Comparison of ENCODE assay signal across 8 cellular contexts in the genomic region with DNA sequence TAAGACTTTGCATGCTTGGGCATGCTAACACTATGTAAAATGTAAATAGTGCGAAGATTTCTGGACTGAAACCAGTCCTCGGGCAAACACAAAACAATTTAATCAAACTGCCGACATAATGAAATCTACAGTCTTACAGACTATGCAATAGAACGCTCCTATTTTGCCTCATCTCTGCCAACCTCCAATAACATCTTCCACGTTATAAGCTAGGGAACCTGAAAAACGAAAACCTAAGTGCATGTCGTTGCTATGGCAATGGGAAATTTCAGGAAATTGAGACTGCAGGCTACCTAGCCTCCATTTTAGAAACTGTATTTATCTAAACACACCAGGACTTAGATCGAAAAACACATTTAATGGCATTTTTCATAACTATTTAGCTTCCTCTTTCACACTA. TPM values are rescaled to one million over a fixed set of nuclear protein-coding genes. Genes with fewer than 3 reads are reported as not detected.
DNase-seq lines count a peak whose midpoint lies in the region; ATAC-seq and TF ChIP-seq lines count a peak whose summit lies in the region.

No MANE protein-coding gene starts in this region.

- peak overlapping the region; percentile 76 to 81 (median 78) for H3K4me3 ChIP-seq in breast epithelium
- H3K4me3 ChIP-seq in lower lobe of right lung: peak overlapping the region; percentile 82
- peak overlapping the region; percentile 85 for H3K4me3 ChIP-seq in urinary bladder (ENCODE audit: low read depth, low read length)

- no peak for DNase-seq in activated CD4-positive, alpha-beta T cell treated with anti-CD3 and anti-CD28 coated beads, Interleukin-2, amount 10 ng/mL, durations not matched to agents 24 days and 14 days
- no peak for DNase-seq in activated CD4-positive, alpha-beta T cell treated with anti-CD3 and anti-CD28 coated beads for 48 hours
- DNase-seq in NCI-H69 (lab: John Stamatoyannopoulos, UW): peak; percentile 66
- no peak for DNase-seq in breast epithelium (ENCODE audit: low spot score in 2 of 2)
- DNase-seq in lower lobe of right lung: no peak
- no peak for DNase-seq in activated CD8-positive, alpha-beta memory T cell treated with anti-CD3 and anti-CD28 coated beads for 24 hours

- ATAC-seq in lower lobe of right lung: no peak
- ATAC-seq in GM18519 (IDR thresholded peaks at IDR 0.05; ENCODE audit: low FRiP score, unreplicated experiment): no peak

- peak overlapping the region; percentile 100 for H3K27ac Mint-ChIP-seq in activated CD4-positive, alpha-beta T cell treated with anti-CD3 and anti-CD28 coated beads, Interleukin-2, amount 10 ng/mL, durations not matched to agents 24 days and 14 days

- no peak for TF ChIP-seq CTCF in breast epithelium (IDR thresholded peaks at IDR 0.05)
- no peak for TF ChIP-seq CTCF in lower lobe of right lung (IDR thresholded peaks at IDR 0.05)

- H3K27me3 ChIP-seq in breast epithelium (no peaks in the 10 kb centered on the region), lower lobe of right lung (ENCODE audit: low read depth) (no peaks in the 10 kb centered on the region)

- intact Hi-C loops in activated CD4-positive, alpha-beta T cell treated with anti-CD3 and anti-CD28 coated beads, Interleukin-2, amount 10 ng/mL, durations not matched to agents 24 days and 14 days (cut with micrococcal nuclease): loop anchor here (2.0 to 10.0 kb wide), 4 partner anchors 198 to 1279 kb away; partner anchors contain the start of genes CAT, CD59 and QSER1
- intact Hi-C loops in breast epithelium (cut with DNase I; ENCODE audit: low total_unique reads): loop anchor here (10.0 kb wide), 1 partner anchor 165 kb away; no protein-coding TSS in a partner anchor
- intact Hi-C loops in lower lobe of right lung (cut with DNase I): loop anchor here (10.0 kb wide), 1 partner anchor 175 kb away; no protein-coding TSS in a partner anchor

- peak overlapping the region; percentile 98 for H3K4me3 Mint-ChIP-seq in activated CD4-positive, alpha-beta T cell treated with anti-CD3 and anti-CD28 coated beads, Interleukin-2, amount 10 ng/mL, durations not matched to agents 24 days and 14 days

- H3K36me3 Mint-ChIP-seq in activated CD4-positive, alpha-beta T cell treated with anti-CD3 and anti-CD28 coated beads, Interleukin-2, amount 10 ng/mL, durations not matched to agents 24 days and 14 days (ENCODE audit: low read depth): peaks cover 37% of the 10 kb centered on the region

- peaks cover 3% of the 10 kb centered on the region for H3K9me3 Mint-ChIP-seq in activated CD4-positive, alpha-beta T cell treated with anti-CD3 and anti-CD28 coated beads, Interleukin-2, amount 10 ng/mL, durations not matched to agents 24 days and 14 days

- TF ChIP-seq POLR2A in breast epithelium (IDR thresholded peaks at IDR 0.05): no peak

- 9% methylated on average over 8 of the region's 8 CpGs for WGBS in urinary bladder

- H3K9me3 ChIP-seq in breast epithelium: no peaks in the 10 kb centered on the region
- H3K9me3 ChIP-seq in lower lobe of right lung: no peaks in the 10 kb centered on the region

- no peaks in the 10 kb centered on the region for H3K27me3 Mint-ChIP-seq in activated CD4-positive, alpha-beta T cell treated with anti-CD3 and anti-CD28 coated beads, Interleukin-2, amount 10 ng/mL, durations not matched to agents 24 days and 14 days

- H3K4me1 ChIP-seq in breast epithelium: no peaks in the 10 kb centered on the region
- H3K4me1 ChIP-seq in lower lobe of right lung: peaks cover 44% of the 10 kb centered on the region
- peaks cover 4% of the 10 kb centered on the region for H3K4me1 ChIP-seq in urinary bladder (ENCODE audit: insufficient read depth)

- H3K36me3 ChIP-seq in breast epithelium (no peaks in the 10 kb centered on the region), lower lobe of right lung (no peaks in the 10 kb centered on the region), urinary bladder (ENCODE audit: insufficient read depth) (no peaks in the 10 kb centered on the region)

- H3K27ac ChIP-seq in breast epithelium (no peak overlapping the region), lower lobe of right lung (no peak overlapping the region), urinary bladder (ENCODE audit: low read depth) (no peak overlapping the region)

- H3K4me1 Mint-ChIP-seq in activated CD4-positive, alpha-beta T cell treated with anti-CD3 and anti-CD28 coated beads, Interleukin-2, amount 10 ng/mL, durations not matched to agents 24 days and 14 days: peaks cover 41% of the 10 kb centered on the region

RNA-seq across cellular contexts. Expression of gene CSTF3, which starts 1.1 kb away (rescaled TPM):
- 36.6 and 38.7 TPM in 2 replicates for total RNA-seq in activated CD4-positive, alpha-beta T cell treated with anti-CD3 and anti-CD28 coated beads, Interleukin-2, amount 10 ng/mL, durations not matched to agents 24 days and 14 days
- total RNA-seq in breast epithelium: 10 to 100 TPM in 2 of 3 donors, 1 to 10 TPM in 1; 9.0 to 33.4 (median 15.7) TPM
- 20.4 TPM for total RNA-seq in lower lobe of right lung
- total RNA-seq in urinary bladder: 44.0 TPM
- 15.6 TPM for polyA plus RNA-seq in urinary bladder
